ENCODE assay signal across 17 cellular contexts in the genomic region with DNA sequence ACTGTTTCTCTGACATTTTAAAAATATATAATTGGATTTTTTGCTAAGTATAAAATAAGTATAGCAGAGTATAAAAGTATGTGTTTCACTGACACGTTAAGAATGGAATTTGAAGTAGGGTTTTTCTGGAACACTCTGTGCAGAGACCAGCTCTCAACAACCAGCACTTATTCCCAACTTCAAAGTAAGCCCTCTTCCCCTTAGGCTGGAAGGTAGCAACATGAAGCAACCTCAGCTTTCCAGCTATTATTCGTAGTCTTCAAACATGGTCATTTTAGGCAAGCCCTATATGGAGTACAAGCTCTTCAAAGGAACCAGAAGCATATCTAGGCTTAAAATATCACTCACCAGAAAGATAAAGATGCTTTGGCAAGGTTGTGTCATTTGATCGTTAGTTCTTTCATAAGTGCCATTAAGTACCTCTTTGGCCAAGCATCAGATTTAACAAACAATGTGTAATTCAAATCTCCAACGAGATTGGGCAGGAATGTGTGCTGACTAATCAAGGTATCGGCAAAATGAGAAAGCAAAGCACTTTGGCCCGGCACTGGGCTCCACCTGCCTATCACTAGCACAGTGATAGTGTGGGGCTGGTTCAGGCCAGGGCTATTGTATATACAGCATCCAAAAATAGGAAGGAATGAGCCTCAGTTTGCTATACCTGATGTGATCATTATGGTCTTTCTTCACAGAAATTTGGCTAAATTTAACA.
A peak's percentile ranks its signal among the peaks of the same experiment; 100 is the strongest.
DNase-seq lines count a peak whose midpoint lies in the region; TF ChIP-seq lines count a peak whose summit lies in the region.
"Had no signal": no experiment of that assay in that cellular context is flagged by ENCODE, and none has a peak within 500 bp of the region (broad histone marks: within the 10 kb centered on the region; RNA-seq: fewer than 3 reads in every experiment).

No MANE protein-coding gene starts in this region.

- no peak overlapping the region for H3K4me3 Mint-ChIP-seq in chondrocyte (ENCODE audit: unreplicated experiment)
- H3K4me3 Mint-ChIP-seq: activated CD4-positive, alpha-beta T cell treated with anti-CD3 and anti-CD28 coated beads, Interleukin-2, amount 10 ng/mL, durations not matched to agents 7 days and 5 days; mesothelial cell of epicardium; nephron progenitor cell had no signal

- no peaks in the 10 kb centered on the region for H3K9me3 Mint-ChIP-seq in chondrocyte (ENCODE audit: low read depth)
- H3K9me3 Mint-ChIP-seq: activated CD4-positive, alpha-beta T cell treated with anti-CD3 and anti-CD28 coated beads, Interleukin-2, amount 10 ng/mL, durations not matched to agents 7 days and 5 days had no signal

- no peak overlapping the region for H3K27ac Mint-ChIP-seq in chondrocyte (ENCODE audit: unreplicated experiment)
- H3K27ac Mint-ChIP-seq: activated CD4-positive, alpha-beta T cell treated with anti-CD3 and anti-CD28 coated beads, Interleukin-2, amount 10 ng/mL, durations not matched to agents 7 days and 5 days; mesothelial cell of epicardium; nephron progenitor cell had no signal

- no peaks in the 10 kb centered on the region for H3K36me3 Mint-ChIP-seq in chondrocyte (ENCODE audit: low read depth)

- peaks cover 6% of the 10 kb centered on the region for H3K27me3 Mint-ChIP-seq in chondrocyte (ENCODE audit: low read depth)
- H3K27me3 Mint-ChIP-seq: activated CD4-positive, alpha-beta T cell treated with anti-CD3 and anti-CD28 coated beads, Interleukin-2, amount 10 ng/mL, durations not matched to agents 7 days and 5 days had no signal

- TF ChIP-seq CTCF in chondrocyte (IDR thresholded peaks at IDR 0.05) = no peak

- H3K4me1 Mint-ChIP-seq in chondrocyte (ENCODE audit: low read depth) = no peaks in the 10 kb centered on the region
- H3K4me1 Mint-ChIP-seq: activated CD4-positive, alpha-beta T cell treated with anti-CD3 and anti-CD28 coated beads, Interleukin-2, amount 10 ng/mL, durations not matched to agents 7 days and 5 days; mesothelial cell of epicardium; nephron progenitor cell had no signal

- DNase-seq in NCI-H1436 (lab: John Stamatoyannopoulos, UW) = peak; percentile 45
- DNase-seq in NCI-H1436 treated with DMSO at 0.1 percent for 48 hours (lab: John Stamatoyannopoulos, UW) = no peak
- DNase-seq in NCI-H146 (lab: John Stamatoyannopoulos, UW) = peak; percentile 64
- DNase-seq in NCI-H510A treated with DMSO at 0.1 percent for 48 hours (lab: John Stamatoyannopoulos, UW) = peak; percentile 65
- peak; percentile 69 for DNase-seq in mucosa of gallbladder (ENCODE audit: low spot score)
- no peak for DNase-seq in chondrocyte (ENCODE audit: low spot score)
- DNase-seq in ureter (ENCODE audit: low spot score) = no peak
- no peak for DNase-seq in CD1c-positive myeloid dendritic cell (ENCODE audit: extremely low spot score)
- DNase-seq: 8988T; activated CD4-positive, alpha-beta T cell treated with anti-CD3 and anti-CD28 coated beads, Interleukin-2, amount 10 ng/mL, durations not matched to agents 7 days and 5 days; activated CD8-positive, alpha-beta memory T cell treated with anti-CD3 and anti-CD28 coated beads, Interleukin-2, amount 50 U/mL, for 4 hours; erythroblast; GDM1; H7; nephron progenitor cell; T-helper 1 cell had no signal

Comparison
In these comparisons a context has a peak if more than half of its experiments do, and no peak if none do; other contexts are left out.
1. DNase-seq: peak in NCI-H1436 (single experiment), NCI-H146 (single experiment), NCI-H510A treated with DMSO at 0.1 percent for 48 hours (single experiment) and mucosa of gallbladder (single experiment); none in NCI-H1436 treated with DMSO at 0.1 percent for 48 hours (single experiment), chondrocyte (single experiment), ureter (single experiment) and CD1c-positive myeloid dendritic cell (single experiment).